In genomic region chr7:39016609-39017008, GRCh38 we compare ENCODE assay signal across 1 cellular context.
TF ChIP-seq lines count a peak whose summit lies in the region.

No MANE protein-coding gene starts in this region.

TF ChIP-seq in H1, 55 proteins besides CTCF, POLR2A, EP300 and RAD21:
- TF ChIP-seq HDAC6 (IDR thresholded peaks at IDR 0.05; ENCODE audit: low read depth, low read length) (no peak), KDM1A (IDR thresholded peaks at IDR 0.05; ENCODE audit: borderline replicate concordance, low read length) (no peak), RXRA (IDR thresholded peaks at IDR 0.05; ENCODE audit: insufficient read depth, low read depth, low read length) (no peak), BACH1 (IDR thresholded peaks at IDR 0.05; ENCODE audit: low read length) (no peak), CTBP2 (IDR thresholded peaks at IDR 0.05; ENCODE audit: borderline replicate concordance, insufficient read depth, insufficient read length, low read length) (no peak), SAP30 (IDR thresholded peaks at IDR 0.05; ENCODE audit: insufficient read depth, insufficient replicate concordance, low read length) (no peak), BRCA1 (IDR thresholded peaks at IDR 0.05; ENCODE audit: low read depth, low read length) (no peak), PHF8 (conservative IDR thresholded peaks at IDR 0.05; ENCODE audit: low read depth, low read length) (no peak), YY1 (IDR thresholded peaks at IDR 0.05; ENCODE audit: low read depth, low read length) (no peak), CBX8 (IDR thresholded peaks at IDR 0.05; ENCODE audit: borderline replicate concordance, low read depth, low read length) (no peak), JUN (IDR thresholded peaks at IDR 0.05; ENCODE audit: low read depth, low read length) (no peak), GABPA (IDR thresholded peaks at IDR 0.05; ENCODE audit: borderline replicate concordance, insufficient read depth, low read length) (no peak), RBBP5 (IDR thresholded peaks at IDR 0.05; ENCODE audit: borderline replicate concordance, low read depth, low read length) (no peak), POLR2AphosphoS5 (IDR thresholded peaks at IDR 0.05; ENCODE audit: low read depth, low read length) (no peak), GTF2F1 (IDR thresholded peaks at IDR 0.05; ENCODE audit: borderline replicate concordance, low read depth, low read length) (no peak), TAF1 (IDR thresholded peaks at IDR 0.05; ENCODE audit: low read depth, low read length) (no peak), TAF7 (optimal IDR thresholded peaks at IDR 0.05; ENCODE audit: borderline replicate concordance, low read depth, low read length) (no peak), ATF2 (IDR thresholded peaks at IDR 0.05; ENCODE audit: low read length) (no peak)
- TF ChIP-seq, protein P1, sequence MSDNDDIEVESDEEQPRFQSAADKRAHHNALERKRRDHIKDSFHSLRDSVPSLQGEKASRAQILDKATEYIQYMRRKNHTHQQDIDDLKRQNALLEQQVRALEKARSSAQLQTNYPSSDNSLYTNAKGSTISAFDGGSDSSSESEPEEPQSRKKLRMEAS (IDR thresholded peaks at IDR 0.05), result no peak
TF ChIP-seq in H1: peak in this region for 0.
